ENCODE assay signal across 1 cellular context in genomic region chr7:2555121-2556052, GRCh38.
TF ChIP-seq lines count a peak whose summit lies in the region.

Gene BRAT1 (minus strand): TSS chr7:2555524. CDS start chr7:2554431, 1,093 bp downstream.

TF ChIP-seq in K562, 482 proteins besides CTCF, POLR2A, EP300 and RAD21 (continued from another document and continues in another):
- TF ChIP-seq, protein P1, sequence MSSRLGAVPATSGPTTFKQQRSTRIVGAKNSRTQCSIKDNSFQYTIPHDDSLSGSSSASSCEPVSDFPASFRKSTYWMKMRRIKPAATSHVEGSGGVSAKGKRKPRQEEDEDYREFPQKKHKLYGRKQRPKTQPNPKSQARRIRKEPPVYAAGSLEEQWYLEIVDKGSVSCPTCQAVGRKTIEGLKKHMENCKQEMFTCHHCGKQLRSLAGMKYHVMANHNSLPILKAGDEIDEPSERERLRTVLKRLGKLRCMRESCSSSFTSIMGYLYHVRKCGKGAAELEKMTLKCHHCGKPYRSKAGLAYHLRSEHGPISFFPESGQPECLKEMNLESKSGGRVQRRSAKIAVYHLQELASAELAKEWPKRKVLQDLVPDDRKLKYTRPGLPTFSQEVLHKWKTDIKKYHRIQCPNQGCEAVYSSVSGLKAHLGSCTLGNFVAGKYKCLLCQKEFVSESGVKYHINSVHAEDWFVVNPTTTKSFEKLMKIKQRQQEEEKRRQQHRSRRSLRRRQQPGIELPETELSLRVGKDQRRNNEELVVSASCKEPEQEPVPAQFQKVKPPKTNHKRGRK (tag; IDR thresholded peaks at IDR 0.05), result no peak
- TF ChIP-seq ZSCAN29 (IDR thresholded peaks at IDR 0.05) (no peak), HOXB6 (CRISPR knock-in tag; IDR thresholded peaks at IDR 0.05; ENCODE audit: borderline replicate concordance) (no peak), NRF1 (conservative IDR thresholded peaks at IDR 0.05 in 1 of 2, IDR thresholded peaks at IDR 0.05 in 1 of 2) (peak; percentile 60 to 66), SNIP1 (IDR thresholded peaks at IDR 0.05; ENCODE audit: low read depth) (no peak), MAFF (IDR thresholded peaks at IDR 0.05; ENCODE audit: low read length) (peak; percentile 18; the same call in 1 of the 2 replicates), RERE (CRISPR knock-in tag; IDR thresholded peaks at IDR 0.05; ENCODE audit: borderline replicate concordance) (no peak), ARNT (IDR thresholded peaks at IDR 0.05) (no peak), ZNF586 (CRISPR knock-in tag; conservative IDR thresholded peaks at IDR 0.05) (no peak), GTF2E2 (tag; IDR thresholded peaks at IDR 0.05) (no peak), KLF13 (tag; IDR thresholded peaks at IDR 0.05; ENCODE audit: borderline replicate concordance, low read depth) (peak; percentile 64; the same call in 1 of the 2 replicates), L3MBTL2 (IDR thresholded peaks at IDR 0.05) (peak; percentile 38), ELF1 (tag; IDR thresholded peaks at IDR 0.05) (no peak), CBX8 (IDR thresholded peaks at IDR 0.05; ENCODE audit: borderline replicate concordance, extremely low read depth, low read depth, low read length, poor library complexity, severe bottlenecking) (no peak), TAF1 (IDR thresholded peaks at IDR 0.05; ENCODE audit: control insufficient read depth, extremely low read depth, insufficient read depth, low read length, severe bottlenecking) (peak; percentile 59), PHTF2 (CRISPR knock-in tag; IDR thresholded peaks at IDR 0.05) (no peak), POLR2G (IDR thresholded peaks at IDR 0.05; ENCODE audit: low read depth, low read length) (peak; percentile 90), HCFC1 (IDR thresholded peaks at IDR 0.05; ENCODE audit: low read depth, low read length) (no peak; the same call in 1 of the 2 replicates), PKNOX1 (IDR thresholded peaks at IDR 0.05) (no peak), DIDO1 (tag; IDR thresholded peaks at IDR 0.05; ENCODE audit: low read depth) (no peak), ZNF79 (CRISPR knock-in tag; IDR thresholded peaks at IDR 0.05; ENCODE audit: low read depth) (no peak), ZNF263 (CRISPR knock-in tag; IDR thresholded peaks at IDR 0.05; ENCODE audit: borderline replicate concordance) (no peak), POLR2AphosphoS5 (IDR thresholded peaks at IDR 0.05; ENCODE audit: control insufficient read depth, insufficient read depth, low read depth, low read length) (peak; percentile 55; the same call in 1 of the 2 replicates), CHCHD3 (CRISPR knock-in tag; IDR thresholded peaks at IDR 0.05) (no peak), NFE2L1 (tag; IDR thresholded peaks at IDR 0.05; ENCODE audit: borderline replicate concordance, low read depth) (no peak), TSC22D4 (tag; IDR thresholded peaks at IDR 0.05) (no peak), CBX3 (IDR thresholded peaks at IDR 0.05; ENCODE audit: borderline replicate concordance in 1 of 2, low read length in 2 of 2) (no peak), NFXL1 (CRISPR knock-in tag; IDR thresholded peaks at IDR 0.05) (no peak), HDAC2 (IDR thresholded peaks at IDR 0.05) (no peak; the same call in 1 of the 2 replicates), PRMT5 (CRISPR knock-in tag; IDR thresholded peaks at IDR 0.05) (peak; percentile 29; the same call in 1 of the 2 replicates), YY1 (IDR thresholded peaks at IDR 0.05; ENCODE audit: borderline replicate concordance in 1 of 3, control insufficient read depth in 1 of 3, extremely low read depth in 1 of 3, insufficient read depth in 3 of 3, insufficient read length in 1 of 3, insufficient replicate concordance in 2 of 3, low read depth in 1 of 3, low read length in 2 of 3) (peak in 2 of 3 experiments; percentile 48 to 49), LEF1 (IDR thresholded peaks at IDR 0.05) (no peak), FOXP4 (CRISPR knock-in tag; IDR thresholded peaks at IDR 0.05; ENCODE audit: borderline replicate concordance) (0 out of 2 replicates have a peak, but pooled peaks have one; percentile 40), BRF2 (IDR thresholded peaks at IDR 0.05; ENCODE audit: borderline replicate concordance, insufficient read depth, insufficient read length) (no peak), RCOR1 (IDR thresholded peaks at IDR 0.05; ENCODE audit: borderline replicate concordance in 1 of 2, low read depth in 2 of 2, low read length in 2 of 2) (peak in 1 of 2 experiments; percentile 22; a peak in 1 of 4 replicates), SPI1 (IDR thresholded peaks at IDR 0.05; ENCODE audit: borderline replicate concordance, low read depth, low read length) (peak; percentile 45; the same call in 1 of the 2 replicates)
- TF ChIP-seq, protein P2, sequence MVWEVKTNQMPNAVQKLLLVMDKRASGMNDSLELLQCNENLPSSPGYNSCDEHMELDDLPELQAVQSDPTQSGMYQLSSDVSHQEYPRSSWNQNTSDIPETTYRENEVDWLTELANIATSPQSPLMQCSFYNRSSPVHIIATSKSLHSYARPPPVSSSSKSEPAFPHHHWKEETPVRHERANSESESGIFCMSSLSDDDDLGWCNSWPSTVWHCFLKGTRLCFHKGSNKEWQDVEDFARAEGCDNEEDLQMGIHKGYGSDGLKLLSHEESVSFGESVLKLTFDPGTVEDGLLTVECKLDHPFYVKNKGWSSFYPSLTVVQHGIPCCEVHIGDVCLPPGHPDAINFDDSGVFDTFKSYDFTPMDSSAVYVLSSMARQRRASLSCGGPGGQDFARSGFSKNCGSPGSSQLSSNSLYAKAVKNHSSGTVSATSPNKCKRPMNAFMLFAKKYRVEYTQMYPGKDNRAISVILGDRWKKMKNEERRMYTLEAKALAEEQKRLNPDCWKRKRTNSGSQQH (CRISPR knock-in tag; IDR thresholded peaks at IDR 0.05), result peak; percentile 73
- TF ChIP-seq, protein P3, sequence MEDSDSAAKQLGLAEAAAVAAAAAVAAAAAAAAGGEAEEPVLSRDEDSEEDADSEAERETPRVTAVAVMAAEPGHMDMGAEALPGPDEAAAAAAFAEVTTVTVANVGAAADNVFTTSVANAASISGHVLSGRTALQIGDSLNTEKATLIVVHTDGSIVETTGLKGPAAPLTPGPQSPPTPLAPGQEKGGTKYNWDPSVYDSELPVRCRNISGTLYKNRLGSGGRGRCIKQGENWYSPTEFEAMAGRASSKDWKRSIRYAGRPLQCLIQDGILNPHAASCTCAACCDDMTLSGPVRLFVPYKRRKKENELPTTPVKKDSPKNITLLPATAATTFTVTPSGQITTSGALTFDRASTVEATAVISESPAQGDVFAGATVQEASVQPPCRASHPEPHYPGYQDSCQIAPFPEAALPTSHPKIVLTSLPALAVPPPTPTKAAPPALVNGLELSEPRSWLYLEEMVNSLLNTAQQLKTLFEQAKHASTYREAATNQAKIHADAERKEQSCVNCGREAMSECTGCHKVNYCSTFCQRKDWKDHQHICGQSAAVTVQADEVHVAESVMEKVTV (CRISPR knock-in tag; IDR thresholded peaks at IDR 0.05), result no peak
- TF ChIP-seq, protein P4, sequence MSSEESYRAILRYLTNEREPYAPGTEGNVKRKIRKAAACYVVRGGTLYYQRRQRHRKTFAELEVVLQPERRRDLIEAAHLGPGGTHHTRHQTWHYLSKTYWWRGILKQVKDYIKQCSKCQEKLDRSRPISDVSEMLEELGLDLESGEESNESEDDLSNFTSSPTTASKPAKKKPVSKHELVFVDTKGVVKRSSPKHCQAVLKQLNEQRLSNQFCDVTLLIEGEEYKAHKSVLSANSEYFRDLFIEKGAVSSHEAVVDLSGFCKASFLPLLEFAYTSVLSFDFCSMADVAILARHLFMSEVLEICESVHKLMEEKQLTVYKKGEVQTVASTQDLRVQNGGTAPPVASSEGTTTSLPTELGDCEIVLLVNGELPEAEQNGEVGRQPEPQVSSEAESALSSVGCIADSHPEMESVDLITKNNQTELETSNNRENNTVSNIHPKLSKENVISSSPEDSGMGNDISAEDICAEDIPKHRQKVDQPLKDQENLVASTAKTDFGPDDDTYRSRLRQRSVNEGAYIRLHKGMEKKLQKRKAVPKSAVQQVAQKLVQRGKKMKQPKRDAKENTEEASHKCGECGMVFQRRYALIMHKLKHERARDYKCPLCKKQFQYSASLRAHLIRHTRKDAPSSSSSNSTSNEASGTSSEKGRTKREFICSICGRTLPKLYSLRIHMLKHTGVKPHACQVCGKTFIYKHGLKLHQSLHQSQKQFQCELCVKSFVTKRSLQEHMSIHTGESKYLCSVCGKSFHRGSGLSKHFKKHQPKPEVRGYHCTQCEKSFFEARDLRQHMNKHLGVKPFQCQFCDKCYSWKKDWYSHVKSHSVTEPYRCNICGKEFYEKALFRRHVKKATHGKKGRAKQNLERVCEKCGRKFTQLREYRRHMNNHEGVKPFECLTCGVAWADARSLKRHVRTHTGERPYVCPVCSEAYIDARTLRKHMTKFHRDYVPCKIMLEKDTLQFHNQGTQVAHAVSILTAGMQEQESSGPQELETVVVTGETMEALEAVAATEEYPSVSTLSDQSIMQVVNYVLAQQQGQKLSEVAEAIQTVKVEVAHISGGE (CRISPR knock-in tag; IDR thresholded peaks at IDR 0.05), result 0 out of 6 replicates have a peak, but pooled peaks of 1 of the 3 experiments have one; percentile 24
- TF ChIP-seq, protein P5, sequence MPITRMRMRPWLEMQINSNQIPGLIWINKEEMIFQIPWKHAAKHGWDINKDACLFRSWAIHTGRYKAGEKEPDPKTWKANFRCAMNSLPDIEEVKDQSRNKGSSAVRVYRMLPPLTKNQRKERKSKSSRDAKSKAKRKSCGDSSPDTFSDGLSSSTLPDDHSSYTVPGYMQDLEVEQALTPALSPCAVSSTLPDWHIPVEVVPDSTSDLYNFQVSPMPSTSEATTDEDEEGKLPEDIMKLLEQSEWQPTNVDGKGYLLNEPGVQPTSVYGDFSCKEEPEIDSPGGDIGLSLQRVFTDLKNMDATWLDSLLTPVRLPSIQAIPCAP (CRISPR knock-in tag; IDR thresholded peaks at IDR 0.05; ENCODE audit: borderline replicate concordance), result no peak
- TF ChIP-seq, protein P6, sequence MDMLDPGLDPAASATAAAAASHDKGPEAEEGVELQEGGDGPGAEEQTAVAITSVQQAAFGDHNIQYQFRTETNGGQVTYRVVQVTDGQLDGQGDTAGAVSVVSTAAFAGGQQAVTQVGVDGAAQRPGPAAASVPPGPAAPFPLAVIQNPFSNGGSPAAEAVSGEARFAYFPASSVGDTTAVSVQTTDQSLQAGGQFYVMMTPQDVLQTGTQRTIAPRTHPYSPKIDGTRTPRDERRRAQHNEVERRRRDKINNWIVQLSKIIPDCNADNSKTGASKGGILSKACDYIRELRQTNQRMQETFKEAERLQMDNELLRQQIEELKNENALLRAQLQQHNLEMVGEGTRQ (CRISPR knock-in tag; IDR thresholded peaks at IDR 0.05), result no peak
